In genomic region chr20:46089076-46089337, GRCh38 we compare ENCODE assay signal across 9 cellular contexts. TPM values are rescaled to one million over a fixed set of nuclear protein-coding genes. Genes with fewer than 3 reads are reported as not detected.
DNase-seq lines count a peak whose midpoint lies in the region; ATAC-seq and TF ChIP-seq lines count a peak whose summit lies in the region.
"Had no signal": no experiment of that assay in that cellular context is flagged by ENCODE, and none has a peak within 500 bp of the region (broad histone marks: within the 10 kb centered on the region; RNA-seq: fewer than 3 reads in every experiment).

No MANE protein-coding gene starts in this region.

- peak overlapping the region; percentile 58 to 86 for H3K4me3 ChIP-seq in CD4-positive, alpha-beta memory T cell (ENCODE audit: low read length in 2 of 2)
- H3K4me3 ChIP-seq in astrocyte of the spinal cord (ENCODE audit: low read depth, low read length) (peak overlapping the region; percentile 83), lower leg skin (ENCODE audit: low read depth, poor library complexity, severe bottlenecking) (peak overlapping the region; percentile 51), urinary bladder (ENCODE audit: low read depth, low read length) (peak overlapping the region; percentile 89)

- no peak for DNase-seq in CD4-positive, alpha-beta memory T cell
- no peak for DNase-seq in astrocyte of the spinal cord (ENCODE audit: low read depth, low spot score)
- no peak for DNase-seq in lower leg skin (ENCODE audit: low spot score in 2 of 2)
- DNase-seq in SIG-M5 treated with dmso at 0.1 percent for 504 hours (lab: John Stamatoyannopoulos, UW; ENCODE audit: unreplicated experiment), result no peak

- H3K4me3 Mint-ChIP-seq in CD4-positive, alpha-beta memory T cell, result peak overlapping the region; percentile 87 to 92 (median 88)

- no peaks in the 10 kb centered on the region for H3K9me3 Mint-ChIP-seq in CD4-positive, alpha-beta memory T cell

- intact Hi-C loops in CD4-positive, alpha-beta memory T cell (cut with micrococcal nuclease), result loop anchor here (1.0 to 5.0 kb wide), 4 partner anchors 74 to 317 kb away; partner anchors contain the start of genes DNTTIP1, ELMO2 and WFDC3
- intact Hi-C loops in lower leg skin (cut with DNase I; ENCODE audit: low total_unique reads), result no loop called here

- 0% methylated on average over 20 to 30 of the region's 31 CpGs for WGBS in lower leg skin, 2 donors
- under 1% methylated on average over 31 of the region's 31 CpGs for WGBS in urinary bladder

- in situ Hi-C loops in astrocyte of the spinal cord (cut with HindIII; ENCODE audit: low sequenced_read_pairs), result no loop called here

- POLR2A ChIA-PET in CD4-positive, alpha-beta memory T cell (lab: Charles Lee; ENCODE audit: partially characterized antibody), result interaction anchor here (0.6 to 2.1 kb wide), 7 partner anchors 9 to 275 kb away, joined by 3 to 16 read pairs (median 4); partner anchors contain the start of genes PCIF1 and ZNF335

- ATAC-seq in HG02981 (IDR thresholded peaks at IDR 0.05; ENCODE audit: unreplicated experiment) (peak; percentile 2), GM18868 (IDR thresholded peaks at IDR 0.05; ENCODE audit: unreplicated experiment) (no peak), GM19397 (IDR thresholded peaks at IDR 0.05; ENCODE audit: unreplicated experiment) (no peak)

- H3K36me3 ChIP-seq in CD4-positive, alpha-beta memory T cell (ENCODE audit: insufficient read depth, low read length), result no peaks in the 10 kb centered on the region
- no peaks in the 10 kb centered on the region for H3K36me3 ChIP-seq in urinary bladder (ENCODE audit: insufficient read depth)

- TF ChIP-seq CTCF in astrocyte of the spinal cord (IDR thresholded peaks at IDR 0.05; ENCODE audit: low read depth, low read length) (no peak), lower leg skin (IDR thresholded peaks at IDR 0.05) (no peak)

- peaks cover 0 to 15% of the 10 kb centered on the region in 2 donors for H3K36me3 Mint-ChIP-seq in CD4-positive, alpha-beta memory T cell

- no peaks in the 10 kb centered on the region for H3K27me3 ChIP-seq in CD4-positive, alpha-beta memory T cell (ENCODE audit: insufficient read depth, low read length)

- peaks cover 56% of the 10 kb centered on the region for H3K4me1 ChIP-seq in CD4-positive, alpha-beta memory T cell (ENCODE audit: insufficient read depth, low read length)
- H3K4me1 ChIP-seq in urinary bladder (ENCODE audit: insufficient read depth), result peaks cover 2% of the 10 kb centered on the region

- CTCF ChIA-PET in CD4-positive, alpha-beta memory T cell (lab: Charles Lee; ENCODE audit: partially characterized antibody), result interaction anchor here (0.9 to 2.4 kb wide), 3 partner anchors 66 to 119 kb away, joined by 4 to 8 read pairs (median 4); no protein-coding TSS in a partner anchor

- no peaks in the 10 kb centered on the region for H3K27me3 Mint-ChIP-seq in CD4-positive, alpha-beta memory T cell

- peak overlapping the region; percentile 78 to 94 (median 88) for H3K27ac Mint-ChIP-seq in CD4-positive, alpha-beta memory T cell

- no peaks in the 10 kb centered on the region for H3K9me3 ChIP-seq in CD4-positive, alpha-beta memory T cell (ENCODE audit: control insufficient read depth in 1 of 2, low read length in 2 of 2)

- H3K27ac ChIP-seq in CD4-positive, alpha-beta memory T cell (ENCODE audit: low read depth, low read length), result peak overlapping the region; percentile 93
- peak overlapping the region; percentile 100 for H3K27ac ChIP-seq in urinary bladder (ENCODE audit: low read depth)

- no peak for TF ChIP-seq POLR2A in lower leg skin (IDR thresholded peaks at IDR 0.05)

- peaks cover 35 to 62% (median 53%) of the 10 kb centered on the region in 4 donors for H3K4me1 Mint-ChIP-seq in CD4-positive, alpha-beta memory T cell

RNA-seq across cellular contexts. Expression of gene NCOA5, which starts 0.8 kb away (rescaled TPM):
- total RNA-seq in CD4-positive, alpha-beta memory T cell, result 10 to 100 TPM; 37.8 to 47.2 TPM
- 10 to 100 TPM; 12.8 to 39.4 TPM for polyA plus RNA-seq in CD4-positive, alpha-beta memory T cell
- total RNA-seq in lower leg skin, result 10 to 100 TPM; 27.7 to 51.5 (median 41.2) TPM
- total RNA-seq in urinary bladder, result 13.2 TPM
- polyA plus RNA-seq in urinary bladder, result 21.9 TPM

RNA-seq across cellular contexts. Expression of gene CD40, which starts 29.1 kb away (rescaled TPM):
- total RNA-seq in CD4-positive, alpha-beta memory T cell, result 1 to 10 TPM; 2.5 to 2.9 TPM
- polyA plus RNA-seq in CD4-positive, alpha-beta memory T cell, result 1 to 10 TPM; 3.1 to 3.7 TPM
- total RNA-seq in lower leg skin, result 10 to 100 TPM; 12.0 to 17.5 (median 15.9) TPM
- 3.1 TPM for total RNA-seq in urinary bladder
- 21.3 TPM for polyA plus RNA-seq in urinary bladder

RNA-seq across cellular contexts. Expression of gene SLC12A5, which starts 60.0 kb away (rescaled TPM):
- total RNA-seq in CD4-positive, alpha-beta memory T cell, result not detected
- not detected for polyA plus RNA-seq in CD4-positive, alpha-beta memory T cell
- total RNA-seq in lower leg skin (not detected), urinary bladder (0.69 TPM)
- 1.5 TPM for polyA plus RNA-seq in urinary bladder
- total RNA-seq: NCI-H460 had no signal
